In the genomic region with DNA sequence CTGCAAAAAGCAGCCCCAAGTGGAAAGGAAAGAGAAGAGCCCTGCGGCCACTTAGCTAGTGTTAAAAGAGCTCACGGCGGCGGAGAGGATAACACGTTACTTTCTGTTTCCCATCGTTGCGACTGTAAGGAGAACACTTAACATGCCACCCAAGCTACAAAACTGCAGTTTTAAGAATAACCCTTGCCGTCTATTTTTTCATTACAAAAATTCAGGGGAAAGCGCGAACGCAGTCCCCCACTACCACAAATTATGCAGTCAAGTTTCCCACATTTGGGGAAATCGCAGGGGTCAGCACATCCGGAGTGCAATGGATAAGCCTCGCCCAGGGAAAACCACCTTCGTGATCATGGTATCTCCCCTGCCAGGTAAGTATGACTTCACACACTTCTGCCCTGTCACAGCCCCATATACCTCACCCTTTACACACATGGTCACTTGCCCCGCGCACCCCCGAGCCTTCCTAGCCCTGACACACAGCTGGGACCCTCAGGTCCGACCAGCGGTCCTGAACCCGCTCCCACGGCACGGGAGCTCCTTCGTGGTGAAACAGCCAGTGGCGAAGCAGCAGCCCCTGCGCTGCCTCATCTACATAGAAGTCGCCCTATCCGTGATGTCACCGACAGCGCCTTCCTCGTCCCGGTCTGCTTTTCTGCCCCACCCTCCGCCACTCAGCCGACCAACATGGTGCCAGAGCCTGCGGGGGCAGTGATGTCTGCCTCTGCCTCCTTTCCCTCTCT, we compare ENCODE assay signal across 8 cellular contexts. TPM values are rescaled to one million over a fixed set of nuclear protein-coding genes. Genes with fewer than 3 reads are reported as not detected.
DNase-seq lines count a peak whose midpoint lies in the region; ATAC-seq and TF ChIP-seq lines count a peak whose summit lies in the region.
"Not testable (repeated sequence)": the region's sequence is repeated elsewhere in the genome, so short reads cannot be mapped to it uniquely, and the experiment has no call there.

No MANE protein-coding gene starts in this region.

- not testable (repeated sequence) for H3K9me3 ChIP-seq in Peyer's patch, esophagus squamous epithelium

- ATAC-seq in GM21737 (IDR thresholded peaks at IDR 0.05; ENCODE audit: unreplicated experiment): peak; percentile 87
- peak; percentile 83 to 85 for ATAC-seq in activated T-cell treated with anti-CD3 and anti-CD28 coated beads, Interleukin-2, amount 50 U/mL, for 72 hours (replicated peaks in 1 of 2)
- ATAC-seq in stimulated activated memory B cell treated with anti-CD40 and anti-IgM and Interleukin-4, amounts not matched to agents 10 μg/mL and 1 μg/mL and 100 μg/mL, for 72 hours: peak; percentile 91

- peak; percentile 97 for DNase-seq in Daoy (ENCODE audit: low read depth)
- peak; percentile 52 to 92 (median 82) for DNase-seq in Peyer's patch
- DNase-seq in activated T-cell treated with anti-CD3 and anti-CD28 coated beads, Interleukin-2, amount 50 U/mL, for 72 hours: peak; percentile 86 to 88
- peak; percentile 16 for DNase-seq in esophagus squamous epithelium (lab: John Stamatoyannopoulos, UW)

- H3K36me3 Mint-ChIP-seq in activated T-cell treated with anti-CD3 and anti-CD28 coated beads, Interleukin-2, amount 50 U/mL, for 72 hours (ENCODE audit: insufficient read depth in 2 of 2); nephron (ENCODE audit: low read depth); stimulated activated memory B cell treated with anti-CD40 and anti-IgM and Interleukin-4, amounts not matched to agents 10 μg/mL and 1 μg/mL and 100 μg/mL, for 72 hours: not testable (repeated sequence)

- intact Hi-C loops in esophagus squamous epithelium (cut with DNase I): not testable (repeated sequence)

- peak in 1 of 6 experiments; percentile 8 for TF ChIP-seq CTCF in Peyer's patch (IDR thresholded peaks at IDR 0.05)
- not testable (repeated sequence) for TF ChIP-seq CTCF in esophagus squamous epithelium (IDR thresholded peaks at IDR 0.05); nephron (IDR thresholded peaks at IDR 0.05; ENCODE audit: unreplicated experiment in 3 of 3)

- TF ChIP-seq RAD21 in Ishikawa (IDR thresholded peaks at IDR 0.05; ENCODE audit: low read depth): not testable (repeated sequence)

- H3K27me3 Mint-ChIP-seq in activated T-cell treated with anti-CD3 and anti-CD28 coated beads, Interleukin-2, amount 50 U/mL, for 72 hours (ENCODE audit: low read depth); stimulated activated memory B cell treated with anti-CD40 and anti-IgM and Interleukin-4, amounts not matched to agents 10 μg/mL and 1 μg/mL and 100 μg/mL, for 72 hours: not testable (repeated sequence)
- peaks cover 39% of the 10 kb centered on the region for H3K27me3 Mint-ChIP-seq in nephron (ENCODE audit: low read depth)

- not testable (repeated sequence) for H3K4me1 ChIP-seq in Peyer's patch, esophagus squamous epithelium

- WGBS in esophagus squamous epithelium, 2 donors: 0% methylated on average over 13 to 15 of the region's 35 CpGs

- peak; percentile 85 to 88 for TF ChIP-seq POLR2A in Peyer's patch (IDR thresholded peaks at IDR 0.05)
- peak in 2 of 4 donors; percentile 90 to 93 for TF ChIP-seq POLR2A in esophagus squamous epithelium (IDR thresholded peaks at IDR 0.05)

- H3K27ac Mint-ChIP-seq in activated T-cell treated with anti-CD3 and anti-CD28 coated beads, Interleukin-2, amount 50 U/mL, for 72 hours: peak overlapping the region; percentile 97
- peak overlapping the region; percentile 74 to 98 (median 86) for H3K27ac Mint-ChIP-seq in nephron
- peak overlapping the region; percentile 95 for H3K27ac Mint-ChIP-seq in stimulated activated memory B cell treated with anti-CD40 and anti-IgM and Interleukin-4, amounts not matched to agents 10 μg/mL and 1 μg/mL and 100 μg/mL, for 72 hours

- H3K9me3 Mint-ChIP-seq in activated T-cell treated with anti-CD3 and anti-CD28 coated beads, Interleukin-2, amount 50 U/mL, for 72 hours; nephron; stimulated activated memory B cell treated with anti-CD40 and anti-IgM and Interleukin-4, amounts not matched to agents 10 μg/mL and 1 μg/mL and 100 μg/mL, for 72 hours: not testable (repeated sequence)

- H3K27ac ChIP-seq in Peyer's patch (peak overlapping the region in 2 of 4 donors; percentile 51 to 55), esophagus squamous epithelium (peak overlapping the region; percentile 21 to 68 (median 63))

- H3K4me3 Mint-ChIP-seq in activated T-cell treated with anti-CD3 and anti-CD28 coated beads, Interleukin-2, amount 50 U/mL, for 72 hours: peak overlapping the region; percentile 72 to 80
- H3K4me3 Mint-ChIP-seq in nephron: peak overlapping the region; percentile 79 to 87 (median 86)
- H3K4me3 Mint-ChIP-seq in stimulated activated memory B cell treated with anti-CD40 and anti-IgM and Interleukin-4, amounts not matched to agents 10 μg/mL and 1 μg/mL and 100 μg/mL, for 72 hours: peak overlapping the region; percentile 78

- not testable (repeated sequence) for H3K27me3 ChIP-seq in Peyer's patch
- H3K27me3 ChIP-seq in esophagus squamous epithelium: peaks cover 0 to 32% (median 0%) of the 10 kb centered on the region in 4 donors

- TF ChIP-seq EP300 in Ishikawa (IDR thresholded peaks at IDR 0.05; ENCODE audit: borderline replicate concordance): peak; percentile 42; the same call in 1 of the 2 replicates

- peak overlapping the region; percentile 32 to 50 (median 43) for H3K4me3 ChIP-seq in Peyer's patch
- H3K4me3 ChIP-seq in esophagus squamous epithelium: peak overlapping the region; percentile 17 to 68 (median 48)

- not testable (repeated sequence) for H3K4me1 Mint-ChIP-seq in activated T-cell treated with anti-CD3 and anti-CD28 coated beads, Interleukin-2, amount 50 U/mL, for 72 hours (ENCODE audit: low read depth); nephron; stimulated activated memory B cell treated with anti-CD40 and anti-IgM and Interleukin-4, amounts not matched to agents 10 μg/mL and 1 μg/mL and 100 μg/mL, for 72 hours

- H3K36me3 ChIP-seq in Peyer's patch, esophagus squamous epithelium: not testable (repeated sequence)

TF ChIP-seq in Ishikawa, 13 proteins besides CTCF, POLR2A, EP300 and RAD21:
- TF ChIP-seq YY1 (IDR thresholded peaks at IDR 0.05; ENCODE audit: low read depth) (0 out of 2 replicates have a peak, but pooled peaks have one; percentile 12), TEAD4 (IDR thresholded peaks at IDR 0.05) (peak; percentile 25; the same call in 1 of the 2 replicates), ZBTB7A (IDR thresholded peaks at IDR 0.05; ENCODE audit: low read depth) (0 out of 2 replicates have a peak, but pooled peaks have one; percentile 50), NFIC (IDR thresholded peaks at IDR 0.05) (0 out of 2 replicates have a peak, but pooled peaks have one; percentile 19)

RNA-seq across cellular contexts. Expression of a gene that starts 40.2 kb away (rescaled TPM):
- total RNA-seq in Daoy (2014; rRNA removed; shearing (Covaris generic)): 2.2 and 2.5 TPM in 2 replicates
- total RNA-seq in Peyer's patch (10 to 100 TPM in 1 of 4 donors, 1 to 10 TPM in 3; 1.6 to 10.7 (median 5.5) TPM), esophagus squamous epithelium (1 to 10 TPM in 3 of 4 donors, under 1 TPM in 1; 0.34 to 2.3 (median 1.3) TPM)
- total RNA-seq in activated T-cell treated with anti-CD3 and anti-CD28 coated beads, Interleukin-2, amount 50 U/mL, for 72 hours: 1 to 10 TPM; 1.3 to 2.3 TPM

Comparison
In these comparisons a context has a peak if more than half of its experiments do, and no peak if none do; other contexts are left out.
1. DNase-seq: peak in every context shown above with its lines; median percentile 97 in Daoy; 87 in activated T-cell treated with anti-CD3 and anti-CD28 coated beads, Interleukin-2, amount 50 U/mL, for 72 hours; 82 in Peyer's patch; 16 in esophagus squamous epithelium.